ENCODE assay signal across 24 cellular contexts in the genomic region with DNA sequence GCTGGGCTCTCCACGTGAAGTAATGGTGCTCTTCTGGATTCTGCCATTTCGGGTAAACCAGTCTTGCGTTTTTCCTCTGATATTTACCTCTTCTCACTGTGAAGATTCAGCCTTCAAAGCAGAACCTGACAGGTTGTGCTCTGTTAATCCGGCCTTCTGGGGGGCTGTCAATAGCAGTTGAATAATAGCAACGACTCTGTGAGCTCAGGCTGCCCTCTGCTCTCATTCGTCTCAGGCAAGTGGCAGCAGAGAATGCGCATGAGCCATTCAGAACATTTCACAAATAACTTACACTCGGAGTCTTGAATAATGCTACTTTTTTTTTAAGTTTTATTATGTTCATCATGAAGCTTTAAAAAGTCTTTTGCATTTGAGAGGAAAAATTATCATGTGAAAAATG.
"Had no signal": no experiment of that assay in that cellular context is flagged by ENCODE, and none has a peak within 500 bp of the region (broad histone marks: within the 10 kb centered on the region; RNA-seq: fewer than 3 reads in every experiment).

No MANE protein-coding gene starts in this region.

- ATAC-seq: activated CD8-positive, alpha-beta T cell treated with anti-CD3 and anti-CD28 coated beads, Interleukin-2, amount 10 ng/mL, durations not matched to agents 7 days and 5 days; body of pancreas; PC-3 had no signal

- H3K4me1 ChIP-seq: body of pancreas had no signal

- H3K27me3 Mint-ChIP-seq: activated naive CD8-positive, alpha-beta T cell treated with anti-CD3 and anti-CD28 coated beads, Interleukin-2, amount 10 ng/mL, durations not matched to agents 7 days and 5 days had no signal

- H3K27ac Mint-ChIP-seq: activated CD8-positive, alpha-beta T cell treated with anti-CD3 and anti-CD28 coated beads, Interleukin-2, amount 10 ng/mL, durations not matched to agents 7 days and 5 days; activated naive CD8-positive, alpha-beta T cell treated with anti-CD3 and anti-CD28 coated beads, Interleukin-2, amount 10 ng/mL, durations not matched to agents 7 days and 5 days; T-helper 1 cell treated with Interleukin-12 subunit alpha and Interleukin-12 subunit beta and Interleukin-4 antibody, amounts not matched to agents 30 μg/mL and 1 μg/mL, for 36 hours had no signal

- H3K36me3 ChIP-seq: MG63 had no signal

- H3K4me3 Mint-ChIP-seq: activated CD8-positive, alpha-beta T cell treated with anti-CD3 and anti-CD28 coated beads, Interleukin-2, amount 10 ng/mL, durations not matched to agents 7 days and 5 days; activated naive CD8-positive, alpha-beta T cell treated with anti-CD3 and anti-CD28 coated beads, Interleukin-2, amount 10 ng/mL, durations not matched to agents 7 days and 5 days; T-helper 1 cell treated with Interleukin-12 subunit alpha and Interleukin-12 subunit beta and Interleukin-4 antibody, amounts not matched to agents 30 μg/mL and 1 μg/mL, for 36 hours had no signal

- H3K27me3 ChIP-seq: body of pancreas, MG63 had no signal

- H3K4me1 Mint-ChIP-seq: activated naive CD8-positive, alpha-beta T cell treated with anti-CD3 and anti-CD28 coated beads, Interleukin-2, amount 10 ng/mL, durations not matched to agents 7 days and 5 days had no signal

- DNase-seq: activated CD4-positive, alpha-beta T cell treated with anti-CD3 and anti-CD28 coated beads for 48 hours; activated CD4-positive, alpha-beta T cell treated with anti-CD3 and anti-CD28 coated beads, Interleukin-2, amount 50 U/mL, for 4 hours; activated CD4-positive, CD25-positive, alpha-beta regulatory T cell treated with anti-CD3 and anti-CD28 coated beads, Interleukin-2, amount 50 U/mL, for 72 hours; activated CD8-positive, alpha-beta memory T cell treated with anti-CD3 and anti-CD28 coated beads, Interleukin-2, amount 50 U/mL, for 48 hours; activated CD8-positive, alpha-beta T cell treated with anti-CD3 and anti-CD28 coated beads, Interleukin-2, amount 10 ng/mL, durations not matched to agents 7 days and 5 days; activated naive CD4-positive, alpha-beta T cell treated with anti-CD3 and anti-CD28 coated beads, Interleukin-2, amount 50 U/mL, for 16 hours; activated naive CD8-positive, alpha-beta T cell treated with anti-CD3 and anti-CD28 coated beads, Interleukin-2, amount 10 ng/mL, durations not matched to agents 7 days and 5 days; activated T-cell treated with anti-CD3 and anti-CD28 coated beads, Interleukin-2, amount 50 U/mL, for 1 hour; aorta; body of pancreas; MG63; MV-4-11; NCI-H1092 treated with DMSO at 0.1 percent for 48 hours; NCI-H1417 treated with DMSO at 0.1 percent for 48 hours; NCI-H1694; NCI-H2029; NCI-H2107; NCI-H2171 treated with DMSO at 0.1 percent for 48 hours; NCI-H226; NCI-H526; NCI-H82; PC-3; SHP77 had no signal

- H3K27ac ChIP-seq: body of pancreas had no signal

- H3K4me3 ChIP-seq: body of pancreas, MG63 had no signal

- H3K9me3 Mint-ChIP-seq: activated naive CD8-positive, alpha-beta T cell treated with anti-CD3 and anti-CD28 coated beads, Interleukin-2, amount 10 ng/mL, durations not matched to agents 7 days and 5 days had no signal

- H3K36me3 Mint-ChIP-seq: activated naive CD8-positive, alpha-beta T cell treated with anti-CD3 and anti-CD28 coated beads, Interleukin-2, amount 10 ng/mL, durations not matched to agents 7 days and 5 days had no signal

- H3K9me3 ChIP-seq: body of pancreas, MG63 had no signal
